In genomic region chr20:25000268-25000801, GRCh38 we compare ENCODE assay signal across 7 cellular contexts. TPM values are rescaled to one million over a fixed set of nuclear protein-coding genes. Genes with fewer than 3 reads are reported as not detected.
DNase-seq lines count a peak whose midpoint lies in the region; ATAC-seq and TF ChIP-seq lines count a peak whose summit lies in the region.

No MANE protein-coding gene starts in this region.

- H3K27ac ChIP-seq in HEK293 (ENCODE audit: extremely low read depth, low read depth, low read length) (no peak overlapping the region), SK-N-SH (ENCODE audit: low read depth in 2 of 2, low read length in 1 of 2) (no peak overlapping the region)

- CTCF ChIA-PET in HEK293 (lab: Yijun Ruan, JAX) (interaction anchor here (0.9 to 1.1 kb wide), 2 partner anchors 179 to 398 kb away, joined by 3 to 4 read pairs; no protein-coding TSS in a partner anchor), SK-N-SH (lab: Yijun Ruan, JAX) (interaction anchor here (0.6 kb wide), 1 partner anchor 65 kb away, joined by 3 read pairs; no protein-coding TSS in a partner anchor)

- peak in 1 of 2 experiments; percentile 59; a peak in 2 of 4 replicates for TF ChIP-seq EP300 in SK-N-SH (IDR thresholded peaks at IDR 0.05; ENCODE audit: borderline replicate concordance in 1 of 2, low read depth in 1 of 2, low read length in 1 of 2)

- H3K4me2 ChIP-seq in SK-N-SH: peak overlapping the region; percentile 30; the same call in 1 of the 2 replicates

- no peak for TF ChIP-seq CTCF in HEK293 (tag by site-specific recombination; IDR thresholded peaks at IDR 0.05)
- 0 out of 2 replicates have a peak, but pooled peaks have one; percentile 22 for TF ChIP-seq CTCF in SK-N-SH (IDR thresholded peaks at IDR 0.05)

- H3K4me1 ChIP-seq in HEK293 (ENCODE audit: control insufficient read depth, insufficient read depth, low read length): no peaks in the 10 kb centered on the region
- H3K4me1 ChIP-seq in SK-N-SH (ENCODE audit: control insufficient read depth in 1 of 2, insufficient read depth in 2 of 2, low read depth in 1 of 2, low read length in 1 of 2): peaks cover under 1 to 6% of the 10 kb centered on the region in 2 experiments; a peak in 3 of 4 replicates

- H3K36me3 ChIP-seq in HEK293 (ENCODE audit: control insufficient read depth in 2 of 2, insufficient read depth in 1 of 2, low read length in 2 of 2) (no peaks in the 10 kb centered on the region), SK-N-SH (replicated peaks in 1 of 2; ENCODE audit: control insufficient read depth in 1 of 2, insufficient read depth in 2 of 2, low read length in 1 of 2) (no peaks in the 10 kb centered on the region)

- H3F3A ChIP-seq in SK-N-SH (replicated peaks; ENCODE audit: insufficient read depth): no peaks in the 10 kb centered on the region

- H3K9me2 ChIP-seq in SK-N-SH: no peaks in the 10 kb centered on the region

- intact Hi-C loops in cardiac septum (cut with DNase I): no loop called here

- POLR2A ChIA-PET in HEK293 (lab: Yijun Ruan, JAX): no interaction called here
- POLR2A ChIA-PET in SK-N-SH (lab: Yijun Ruan, JAX): no interaction called here

- DNase-seq in SK-N-SH (no peak), cardiac septum (ENCODE audit: low spot score) (peak; percentile 73), stromal cell of bone marrow (ENCODE audit: low read depth) (peak; percentile 83)
- DNase-seq in activated CD4-positive, alpha-beta T cell treated with anti-CD3 and anti-CD28 coated beads, Interleukin-2, amount 50 U/mL, for 4 hours: no peak

- H2AFZ ChIP-seq in SK-N-SH (ENCODE audit: low read depth): no peak overlapping the region

- no peaks in the 10 kb centered on the region for H3K79me2 ChIP-seq in SK-N-SH (ENCODE audit: insufficient read depth)

- no peak; the same call in 1 of the 2 replicates for TF ChIP-seq RAD21 in SK-N-SH (IDR thresholded peaks at IDR 0.05; ENCODE audit: low read length)

- H3K9me3 ChIP-seq in HEK293 (ENCODE audit: control insufficient read depth, insufficient read depth, low read depth, low read length): no peaks in the 10 kb centered on the region
- H3K9me3 ChIP-seq in SK-N-SH: no peaks in the 10 kb centered on the region

- 5% methylated on average over 4 of the region's 4 CpGs for WGBS in SK-N-SH (ENCODE audit: low lambda C conversion rate)

- H4K20me1 ChIP-seq in SK-N-SH (ENCODE audit: insufficient read depth): no peaks in the 10 kb centered on the region

- H3K27me3 ChIP-seq in SK-N-SH (ENCODE audit: insufficient read depth): no peaks in the 10 kb centered on the region; the same call in 1 of the 2 replicates

- no peak overlapping the region for H3K9ac ChIP-seq in SK-N-SH

- ATAC-seq in HG03095 (IDR thresholded peaks at IDR 0.05; ENCODE audit: unreplicated experiment) (no peak), HG02798 (IDR thresholded peaks at IDR 0.05; ENCODE audit: poor library complexity, unreplicated experiment) (no peak)

- H3K4me3 ChIP-seq in HEK293 (ENCODE audit: low read depth, low read length) (no peak overlapping the region), SK-N-SH (ENCODE audit: low read depth in 2 of 2, low read length in 1 of 2) (no peak overlapping the region)

TF ChIP-seq in HEK293, 187 proteins besides CTCF, POLR2A, EP300 and RAD21 (continues in another document):
- peak; percentile 24; the same call in 1 of the 2 replicates for TF ChIP-seq SP7 (tag by site-specific recombination; IDR thresholded peaks at IDR 0.05)
- no peak for TF ChIP-seq ZNF426 (tag by site-specific recombination; IDR thresholded peaks at IDR 0.05)
- TF ChIP-seq ZNF223 (tag by site-specific recombination; IDR thresholded peaks at IDR 0.05): no peak
- no peak for TF ChIP-seq ZNF529 (tag by site-specific recombination; IDR thresholded peaks at IDR 0.05; ENCODE audit: insufficient replicate concordance)
- TF ChIP-seq ZNF670 (tag by site-specific recombination; IDR thresholded peaks at IDR 0.05; ENCODE audit: low read depth): no peak
- TF ChIP-seq SP3 (tag by site-specific recombination; IDR thresholded peaks at IDR 0.05): no peak
- TF ChIP-seq ZFP37 (tag by site-specific recombination; IDR thresholded peaks at IDR 0.05): no peak
- TF ChIP-seq ZNF202 (tag by site-specific recombination; IDR thresholded peaks at IDR 0.05; ENCODE audit: borderline replicate concordance): no peak
- no peak for TF ChIP-seq ZFP69B (tag by site-specific recombination; IDR thresholded peaks at IDR 0.05)
- no peak for TF ChIP-seq ZNF521 (tag by site-specific recombination; IDR thresholded peaks at IDR 0.05)
- TF ChIP-seq ZBTB8A (tag by site-specific recombination; IDR thresholded peaks at IDR 0.05): no peak
- TF ChIP-seq ZNF629 (tag by site-specific recombination; IDR thresholded peaks at IDR 0.05): 0 out of 2 replicates have a peak, but pooled peaks have one; percentile 28
- no peak for TF ChIP-seq ELK4 (IDR thresholded peaks at IDR 0.05; ENCODE audit: borderline replicate concordance, low read depth, low read length)
- no peak for TF ChIP-seq GLI2 (tag by site-specific recombination; IDR thresholded peaks at IDR 0.05; ENCODE audit: borderline replicate concordance, low read depth)
- no peak for TF ChIP-seq ZNF302 (tag by site-specific recombination; IDR thresholded peaks at IDR 0.05; ENCODE audit: low read depth)
- peak; percentile 62; the same call in 1 of the 2 replicates for TF ChIP-seq ZNF600 (tag by site-specific recombination; IDR thresholded peaks at IDR 0.05)
- TF ChIP-seq GFI1B (tag by site-specific recombination; IDR thresholded peaks at IDR 0.05): no peak
- no peak for TF ChIP-seq ZNF23 (tag by site-specific recombination; IDR thresholded peaks at IDR 0.05; ENCODE audit: borderline replicate concordance)
- no peak for TF ChIP-seq ZNF473 (tag by site-specific recombination; IDR thresholded peaks at IDR 0.05)

TF ChIP-seq in SK-N-SH, 30 proteins besides CTCF, POLR2A, EP300 and RAD21 (continues in another document):
- TF ChIP-seq JUND (IDR thresholded peaks at IDR 0.05) (peak; percentile 49), YY1 (IDR thresholded peaks at IDR 0.05; ENCODE audit: low read depth) (no peak), USF1 (IDR thresholded peaks at IDR 0.05; ENCODE audit: borderline replicate concordance, low read depth) (no peak), RCOR1 (IDR thresholded peaks at IDR 0.05; ENCODE audit: low read length) (no peak), TEAD4 (IDR thresholded peaks at IDR 0.05; ENCODE audit: borderline replicate concordance, insufficient read depth) (0 out of 2 replicates have a peak, but pooled peaks have one; percentile 34), NRF1 (IDR thresholded peaks at IDR 0.05; ENCODE audit: low read depth, low read length) (no peak), RFX5 (IDR thresholded peaks at IDR 0.05; ENCODE audit: low read length) (no peak), CHD2 (IDR thresholded peaks at IDR 0.05; ENCODE audit: low read length, partially characterized antibody) (no peak), FOSL2 (IDR thresholded peaks at IDR 0.05; ENCODE audit: borderline replicate concordance, low read depth) (peak; percentile 55; the same call in 1 of the 2 replicates), PBX3 (IDR thresholded peaks at IDR 0.05) (peak; percentile 71), SMC3 (IDR thresholded peaks at IDR 0.05; ENCODE audit: low read depth, low read length) (no peak), MXI1 (IDR thresholded peaks at IDR 0.05; ENCODE audit: low read depth, low read length) (0 out of 2 replicates have a peak, but pooled peaks have one; percentile 24), GATA2 (CRISPR knock-in tag; IDR thresholded peaks at IDR 0.05) (no peak), MAX (IDR thresholded peaks at IDR 0.05; ENCODE audit: low read depth) (peak; percentile 61; the same call in 1 of the 2 replicates), RXRA (IDR thresholded peaks at IDR 0.05; ENCODE audit: borderline replicate concordance, low read depth) (no peak), NFIC (IDR thresholded peaks at IDR 0.05; ENCODE audit: borderline replicate concordance) (no peak; the same call in 1 of the 2 replicates), ELF1 (IDR thresholded peaks at IDR 0.05) (no peak), TCF12 (IDR thresholded peaks at IDR 0.05) (peak; percentile 58)

RNA-seq across cellular contexts. Expression of gene APMAP, which starts 7.8 kb away (rescaled TPM):
- 107 and 115 TPM in 2 replicates for polyA plus RNA-seq in SK-N-SH (2012; rRNA removed)
- polyA plus RNA-seq in SK-N-SH (2012; cell fraction: cytosol; rRNA removed): 123 and 130 TPM in 2 replicates
- polyA plus RNA-seq in SK-N-SH (2012; cell fraction: nucleus; rRNA removed): 81.8 and 94.1 TPM in 2 replicates
- 28.2 TPM for total RNA-seq in cardiac septum

RNA-seq across cellular contexts. Expression of gene CST7, which starts 51.3 kb away (rescaled TPM):
- 0.07 and 0.08 TPM in 2 replicates for polyA plus RNA-seq in SK-N-SH (2012; rRNA removed)
- 0.05 TPM in 1 of 2 replicates, not detected in the other for polyA plus RNA-seq in SK-N-SH (2012; cell fraction: cytosol; rRNA removed)
- polyA plus RNA-seq in SK-N-SH (2012; cell fraction: nucleus; rRNA removed): not detected in 2 replicates
- 1.6 TPM for total RNA-seq in cardiac septum

RNA-seq across cellular contexts. Expression of gene ACSS1, which starts 57.6 kb away (rescaled TPM):
- 1.3 and 2.0 TPM in 2 replicates for polyA plus RNA-seq in SK-N-SH (2012; rRNA removed)
- 0.68 and 1.2 TPM in 2 replicates for polyA plus RNA-seq in SK-N-SH (2012; cell fraction: cytosol; rRNA removed)
- 3.3 and 4.9 TPM in 2 replicates for polyA plus RNA-seq in SK-N-SH (2012; cell fraction: nucleus; rRNA removed)
- total RNA-seq in cardiac septum: 47.6 TPM

Comparison
In these comparisons a context has a peak if more than half of its experiments do, and no peak if none do; other contexts are left out.
1. DNase-seq: peak in cardiac septum (single experiment) and stromal cell of bone marrow (single experiment); none in SK-N-SH (single experiment) and activated CD4-positive, alpha-beta T cell treated with anti-CD3 and anti-CD28 coated beads, Interleukin-2, amount 50 U/mL, for 4 hours (0 of 2).
2. Of the 4 proteins assayed by ChIP-seq in both HEK293 and SK-N-SH: peak only in HEK293: none; only in SK-N-SH: CTCF and PBX3; in both: none; in neither: 2.